ENCODE assay signal across 1 cellular context in the genomic region with DNA sequence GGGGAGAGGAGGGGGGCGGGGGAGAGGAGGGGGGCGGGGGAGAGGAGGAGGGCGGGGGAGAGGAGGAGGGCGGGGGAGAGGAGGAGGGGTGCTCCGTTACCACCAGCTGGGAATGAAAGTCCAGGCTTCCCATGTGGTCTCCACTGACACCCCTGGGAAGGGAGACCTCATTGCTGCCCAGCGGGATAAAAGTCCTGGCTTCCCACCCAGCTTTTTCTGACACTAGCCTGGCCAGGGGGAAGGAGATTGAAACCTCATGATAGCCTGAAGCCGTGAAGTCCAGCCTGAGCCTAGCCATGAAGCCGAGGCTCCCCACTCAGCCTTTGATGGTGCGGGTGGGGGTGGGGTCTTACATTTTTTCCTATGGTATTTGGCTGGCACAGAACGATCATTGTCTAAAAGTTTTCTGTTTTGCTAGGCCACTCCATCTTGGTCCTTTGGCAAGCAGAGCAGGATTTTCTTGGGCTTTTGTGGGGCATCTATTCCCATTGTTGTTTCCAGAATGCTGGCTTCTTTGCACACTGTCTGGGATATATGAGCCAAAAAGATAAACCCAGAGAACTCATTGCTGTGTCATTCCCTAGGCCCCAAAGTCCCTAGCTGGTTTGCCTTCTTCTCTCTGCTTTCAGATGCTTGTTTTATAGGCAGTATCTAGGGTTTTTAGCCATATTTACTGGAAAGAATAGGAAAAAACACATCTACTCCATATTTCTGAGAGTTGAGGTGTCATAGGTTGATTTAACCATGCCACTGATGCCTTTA.
TF ChIP-seq lines count a peak whose summit lies in the region.

No MANE protein-coding gene starts in this region.

TF ChIP-seq in IMR-90, 13 proteins besides CTCF, POLR2A, EP300 and RAD21 (continued from another document):
- TF ChIP-seq, protein P1, sequence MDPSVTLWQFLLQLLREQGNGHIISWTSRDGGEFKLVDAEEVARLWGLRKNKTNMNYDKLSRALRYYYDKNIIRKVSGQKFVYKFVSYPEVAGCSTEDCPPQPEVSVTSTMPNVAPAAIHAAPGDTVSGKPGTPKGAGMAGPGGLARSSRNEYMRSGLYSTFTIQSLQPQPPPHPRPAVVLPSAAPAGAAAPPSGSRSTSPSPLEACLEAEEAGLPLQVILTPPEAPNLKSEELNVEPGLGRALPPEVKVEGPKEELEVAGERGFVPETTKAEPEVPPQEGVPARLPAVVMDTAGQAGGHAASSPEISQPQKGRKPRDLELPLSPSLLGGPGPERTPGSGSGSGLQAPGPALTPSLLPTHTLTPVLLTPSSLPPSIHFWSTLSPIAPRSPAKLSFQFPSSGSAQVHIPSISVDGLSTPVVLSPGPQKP (IDR thresholded peaks at IDR 0.05; ENCODE audit: borderline replicate concordance, low read depth, low read length), result no peak
- TF ChIP-seq MAZ (IDR thresholded peaks at IDR 0.05; ENCODE audit: borderline replicate concordance, low read depth, low read length), result no peak
- TF ChIP-seq RCOR1 (IDR thresholded peaks at IDR 0.05; ENCODE audit: insufficient replicate concordance, low read length), result no peak
- no peak for TF ChIP-seq RFX5 (IDR thresholded peaks at IDR 0.05; ENCODE audit: low read depth, low read length)
- TF ChIP-seq BHLHE40 (IDR thresholded peaks at IDR 0.05; ENCODE audit: low read depth, low read length), result no peak
